ENCODE assay signal across 13 cellular contexts in genomic region chr18:61334491-61334850, GRCh38. TPM values are rescaled to one million over a fixed set of nuclear protein-coding genes. Genes with fewer than 3 reads are reported as not detected.
DNase-seq lines count a peak whose midpoint lies in the region; ATAC-seq and TF ChIP-seq lines count a peak whose summit lies in the region.
"Had no signal": no experiment of that assay in that cellular context is flagged by ENCODE, and none has a peak within 500 bp of the region (broad histone marks: within the 10 kb centered on the region; RNA-seq: fewer than 3 reads in every experiment).

No MANE protein-coding gene starts in this region.

- no peaks in the 10 kb centered on the region for H3K9me3 ChIP-seq in adipocyte (ENCODE audit: control insufficient read depth, low read length)
- H3K9me3 ChIP-seq: BE2C, gastrocnemius medialis had no signal

- peaks cover 28% of the 10 kb centered on the region for H3K4me1 Mint-ChIP-seq in osteocyte (ENCODE audit: unreplicated experiment)
- H3K4me1 Mint-ChIP-seq in T-cell, result no peaks in the 10 kb centered on the region

- peaks cover 46% of the 10 kb centered on the region for H3K4me1 ChIP-seq in adipocyte (ENCODE audit: control insufficient read depth, insufficient read depth, low read length)
- H3K4me1 ChIP-seq: BE2C, gastrocnemius medialis had no signal

- no peaks in the 10 kb centered on the region for H3K9me3 Mint-ChIP-seq in osteocyte (ENCODE audit: unreplicated experiment)
- H3K9me3 Mint-ChIP-seq in T-cell, result peaks cover 0 to 5% (median 5%) of the 10 kb centered on the region in 3 donors

- H3K27me3 Mint-ChIP-seq in osteocyte (ENCODE audit: unreplicated experiment) (peaks cover 50% of the 10 kb centered on the region), T-cell (peaks cover 38 to 39% of the 10 kb centered on the region in 2 donors)

- peak overlapping the region; percentile 73 for H3K4me3 Mint-ChIP-seq in osteocyte (ENCODE audit: unreplicated experiment)
- no peak overlapping the region for H3K4me3 Mint-ChIP-seq in T-cell
- H3K4me3 Mint-ChIP-seq: activated naive CD8-positive, alpha-beta T cell had no signal

- TF ChIP-seq CTCF in AG04449 (IDR thresholded peaks at IDR 0.05; ENCODE audit: insufficient read depth, low read length, missing control alignments), result no peak
- TF ChIP-seq CTCF in osteocyte (IDR thresholded peaks at IDR 0.05), result no peak

- no peaks in the 10 kb centered on the region for H3K27me3 ChIP-seq in adipocyte (replicated peaks; ENCODE audit: control insufficient read depth, insufficient read depth, low read length)

- ATAC-seq in T-cell (replicated peaks in 1 of 4) (no peak), GM19463 (IDR thresholded peaks at IDR 0.05; ENCODE audit: unreplicated experiment) (no peak)
- ATAC-seq: Panc1 had no signal

- CTCF ChIA-PET in AG04449 (lab: Yijun Ruan, JAX) (interaction anchor here (2.4 to 4.8 kb wide), 2 partner anchors 12 to 168 kb away, joined by 15 to 17 read pairs; no protein-coding TSS in a partner anchor), T-cell (lab: Charles Lee) (interaction anchor here in 1 of 2 donors (0.6 kb wide), 1 partner anchor 1341 kb away, joined by 3 read pairs; no protein-coding TSS in a partner anchor)

- H3K36me3 Mint-ChIP-seq in osteocyte (ENCODE audit: unreplicated experiment) (peaks cover 6% of the 10 kb centered on the region), T-cell (no peaks in the 10 kb centered on the region)
- H3K36me3 Mint-ChIP-seq: activated naive CD8-positive, alpha-beta T cell had no signal

- H3K4me3 ChIP-seq in AG04449 (ENCODE audit: low read depth, low read length) (peak overlapping the region; percentile 48), adipocyte (ENCODE audit: low read length) (peak overlapping the region; percentile 81)

- peak overlapping the region; percentile 81 for H3K9ac ChIP-seq in adipocyte (ENCODE audit: low read length)

- intact Hi-C loops in head of caudate nucleus (cut with DNase I), result loop anchor here (10.0 kb wide), 1 partner anchor 80 kb away; no protein-coding TSS in a partner anchor

- H3K27ac Mint-ChIP-seq in osteocyte (ENCODE audit: unreplicated experiment) (no peak overlapping the region), T-cell (no peak overlapping the region)
- H3K27ac Mint-ChIP-seq: activated naive CD8-positive, alpha-beta T cell had no signal

- POLR2A ChIA-PET in AG04449 (lab: Yijun Ruan, JAX), result no interaction called here
- POLR2A ChIA-PET in T-cell (lab: Charles Lee), result no interaction called here

- H3K36me3 ChIP-seq in adipocyte (ENCODE audit: control insufficient read depth, insufficient read depth, low read length, severe bottlenecking), result no peaks in the 10 kb centered on the region
- H3K36me3 ChIP-seq: BE2C, gastrocnemius medialis had no signal

- DNase-seq in AG04449 (ENCODE audit: low read depth, low spot score), result no peak
- DNase-seq in adipocyte (ENCODE audit: low read depth), result peak; percentile 21
- DNase-seq in head of caudate nucleus, result peak; percentile 34 to 92 (median 74)
- DNase-seq in osteocyte (ENCODE audit: extremely low spot score, unreplicated experiment), result no peak
- no peak for DNase-seq in NCI-H2196 (lab: John Stamatoyannopoulos, UW; ENCODE audit: unreplicated experiment)
- no peak for DNase-seq in T-cell
- no peak for DNase-seq in NCI-H82 (lab: John Stamatoyannopoulos, UW)
- DNase-seq: BE2C, NCI-H1048 had no signal

RNA-seq across cellular contexts. Expression of gene CDH20, which starts 1.2 kb away (rescaled TPM):
- total RNA-seq in osteocyte (not detected in 2 replicates), T-cell (under 1 TPM in 4 of 5 donors, not detected in 1; 0.07 to 0.35 (median 0.12) TPM)

Comparison
In these comparisons a context has a peak if more than half of its experiments do, and no peak if none do; other contexts are left out.
1. DNase-seq: peak in adipocyte (single experiment) and head of caudate nucleus (42 of 42); none in AG04449 (single experiment), osteocyte (single experiment), NCI-H2196 (single experiment), T-cell (0 of 34) and NCI-H82 (single experiment).